In genomic region chr10:91635401-91636400, GRCh38 we compare ENCODE assay signal across 9 cellular contexts. TPM values are rescaled to one million over a fixed set of nuclear protein-coding genes. Genes with fewer than 3 reads are reported as not detected.
DNase-seq lines count a peak whose midpoint lies in the region; ATAC-seq and TF ChIP-seq lines count a peak whose summit lies in the region.
"Had no signal": no experiment of that assay in that cellular context is flagged by ENCODE, and none has a peak within 500 bp of the region (broad histone marks: within the 10 kb centered on the region; RNA-seq: fewer than 3 reads in every experiment).

No MANE protein-coding gene starts in this region.

- H2AFZ ChIP-seq in DND-41 (ENCODE audit: low read depth, low read length): no peak overlapping the region

- no peaks in the 10 kb centered on the region for H3K9me3 ChIP-seq in DND-41 (ENCODE audit: insufficient read depth, low read length, severe bottlenecking)
- H3K9me3 ChIP-seq in gastroesophageal sphincter: no peaks in the 10 kb centered on the region

- no peaks in the 10 kb centered on the region for H3K9me3 Mint-ChIP-seq in activated T-cell treated with anti-CD3 and anti-CD28 coated beads, Interleukin-2, amount 50 U/mL, for 72 hours
- H3K9me3 Mint-ChIP-seq in osteocyte (ENCODE audit: unreplicated experiment): no peaks in the 10 kb centered on the region

- H3K4me3 ChIP-seq in DND-41 (ENCODE audit: low read depth in 1 of 2, low read length in 2 of 2) (no peak overlapping the region), gastroesophageal sphincter (no peak overlapping the region)

- ATAC-seq in DND-41 (ENCODE audit: insufficient read depth, low read depth): peak; percentile 96
- peak; percentile 61 for ATAC-seq in HG03175 (IDR thresholded peaks at IDR 0.05; ENCODE audit: unreplicated experiment)
- peak; percentile 51 to 53 for ATAC-seq in activated T-cell treated with anti-CD3 and anti-CD28 coated beads, Interleukin-2, amount 50 U/mL, for 72 hours (replicated peaks in 1 of 2)
- ATAC-seq in gastroesophageal sphincter: peak; percentile 51
- no peak for ATAC-seq in HG03108 (IDR thresholded peaks at IDR 0.05; ENCODE audit: unreplicated experiment)
- no peak for ATAC-seq in HG02840 (IDR thresholded peaks at IDR 0.05; ENCODE audit: low FRiP score, unreplicated experiment)

- TF ChIP-seq EP300 in gastroesophageal sphincter (IDR thresholded peaks at IDR 0.05): no peak

- H3K27ac Mint-ChIP-seq in activated T-cell treated with anti-CD3 and anti-CD28 coated beads, Interleukin-2, amount 50 U/mL, for 72 hours: no peak overlapping the region
- H3K27ac Mint-ChIP-seq in osteocyte (ENCODE audit: unreplicated experiment): peak overlapping the region; percentile 43
- H3K27ac Mint-ChIP-seq: activated naive CD8-positive, alpha-beta T cell had no signal

- peaks cover 7% of the 10 kb centered on the region for H3K4me1 Mint-ChIP-seq in activated T-cell treated with anti-CD3 and anti-CD28 coated beads, Interleukin-2, amount 50 U/mL, for 72 hours (ENCODE audit: low read depth)
- peaks cover 45% of the 10 kb centered on the region for H3K4me1 Mint-ChIP-seq in osteocyte (ENCODE audit: unreplicated experiment)

- H3K4me3 Mint-ChIP-seq in activated T-cell treated with anti-CD3 and anti-CD28 coated beads, Interleukin-2, amount 50 U/mL, for 72 hours: no peak overlapping the region
- H3K4me3 Mint-ChIP-seq in osteocyte (ENCODE audit: unreplicated experiment): no peak overlapping the region
- H3K4me3 Mint-ChIP-seq: activated naive CD8-positive, alpha-beta T cell had no signal

- H3K79me2 ChIP-seq in DND-41 (ENCODE audit: insufficient read depth, low read length): no peaks in the 10 kb centered on the region

- no peaks in the 10 kb centered on the region for H3K36me3 ChIP-seq in DND-41 (ENCODE audit: insufficient read depth, low read length)
- no peaks in the 10 kb centered on the region for H3K36me3 ChIP-seq in gastroesophageal sphincter

- no peaks in the 10 kb centered on the region for H3K36me3 Mint-ChIP-seq in activated T-cell treated with anti-CD3 and anti-CD28 coated beads, Interleukin-2, amount 50 U/mL, for 72 hours (ENCODE audit: insufficient read depth in 2 of 2)
- peaks cover 10% of the 10 kb centered on the region for H3K36me3 Mint-ChIP-seq in osteocyte (ENCODE audit: unreplicated experiment)
- H3K36me3 Mint-ChIP-seq: activated naive CD8-positive, alpha-beta T cell had no signal

- 46 to 49% methylated on average over 9 to 10 of the region's 10 CpGs for WGBS in gastroesophageal sphincter (ENCODE audit: low coverage in 1 of 2), 2 donors

- H3K27me3 Mint-ChIP-seq in activated T-cell treated with anti-CD3 and anti-CD28 coated beads, Interleukin-2, amount 50 U/mL, for 72 hours (ENCODE audit: low read depth): peaks cover 73% of the 10 kb centered on the region
- no peaks in the 10 kb centered on the region for H3K27me3 Mint-ChIP-seq in osteocyte (ENCODE audit: unreplicated experiment)

- no peaks in the 10 kb centered on the region for H4K20me1 ChIP-seq in DND-41 (ENCODE audit: insufficient read depth, low read length)

- no peak overlapping the region for H3K4me2 ChIP-seq in DND-41 (ENCODE audit: insufficient read depth, low read length)

- peak; percentile 64 for DNase-seq in DND-41
- DNase-seq in NCI-H774 (lab: John Stamatoyannopoulos, UW): peak; percentile 62
- peak; percentile 54 to 60 for DNase-seq in activated T-cell treated with anti-CD3 and anti-CD28 coated beads, Interleukin-2, amount 50 U/mL, for 72 hours
- no peak for DNase-seq in osteocyte (ENCODE audit: extremely low spot score, unreplicated experiment)

- TF ChIP-seq POLR2A in gastroesophageal sphincter (IDR thresholded peaks at IDR 0.05): no peak

- H3K27ac ChIP-seq in DND-41 (ENCODE audit: low read length) (no peak overlapping the region), gastroesophageal sphincter (peak overlapping the region; percentile 20 to 87 (median 70))

- H3K4me1 ChIP-seq in DND-41 (ENCODE audit: insufficient read depth, low read length) (no peaks in the 10 kb centered on the region), gastroesophageal sphincter (peaks cover 0 to 33% (median 5%) of the 10 kb centered on the region in 3 donors)

- H3K9ac ChIP-seq in DND-41 (ENCODE audit: low read depth, low read length): no peak overlapping the region

- TF ChIP-seq CTCF in DND-41 (IDR thresholded peaks at IDR 0.05; ENCODE audit: borderline replicate concordance, extremely low read depth, low read length, poor library complexity, severe bottlenecking) (peak; percentile 83), gastroesophageal sphincter (IDR thresholded peaks at IDR 0.05) (peak; percentile 78 to 93 (median 86)), osteocyte (IDR thresholded peaks at IDR 0.05) (peak; percentile 72)

- H3K27me3 ChIP-seq in DND-41 (ENCODE audit: insufficient read depth, low read length, poor library complexity) (no peaks in the 10 kb centered on the region), gastroesophageal sphincter (no peaks in the 10 kb centered on the region)

RNA-seq across cellular contexts. Expression of gene PPP1R3C, which starts 2.8 kb away (rescaled TPM):
- total RNA-seq in activated T-cell treated with anti-CD3 and anti-CD28 coated beads, Interleukin-2, amount 50 U/mL, for 72 hours: under 1 TPM; 0.12 to 0.16 TPM
- total RNA-seq in gastroesophageal sphincter (100 to 1,000 TPM in 2 of 4 donors, 10 to 100 TPM in 2; 83.3 to 162 (median 96.2) TPM), osteocyte (15.7 and 16.2 TPM in 2 replicates)

Comparison
In these comparisons a context has a peak if more than half of its experiments do, and no peak if none do; other contexts are left out.
1. ATAC-seq: peak in DND-41 (single experiment), HG03175 (single experiment), activated T-cell treated with anti-CD3 and anti-CD28 coated beads, Interleukin-2, amount 50 U/mL, for 72 hours (2 of 2) and gastroesophageal sphincter (single experiment); none in HG03108 (single experiment) and HG02840 (single experiment).
2. RNA of gene PPP1R3C, which starts 2.8 kb away (total RNA-seq): 83.3 to 162 TPM in gastroesophageal sphincter and 15.7 to 16.2 TPM in osteocyte; 0.12 to 0.16 TPM in activated T-cell treated with anti-CD3 and anti-CD28 coated beads, Interleukin-2, amount 50 U/mL, for 72 hours; every median in the first group is over 10 times any median in the second.
3. Peak in every context shown above with its lines, with median percentiles within 50 percentile points of each other: CTCF ChIP-seq.